Comparison of ENCODE assay signal across 21 cellular contexts in the genomic region with DNA sequence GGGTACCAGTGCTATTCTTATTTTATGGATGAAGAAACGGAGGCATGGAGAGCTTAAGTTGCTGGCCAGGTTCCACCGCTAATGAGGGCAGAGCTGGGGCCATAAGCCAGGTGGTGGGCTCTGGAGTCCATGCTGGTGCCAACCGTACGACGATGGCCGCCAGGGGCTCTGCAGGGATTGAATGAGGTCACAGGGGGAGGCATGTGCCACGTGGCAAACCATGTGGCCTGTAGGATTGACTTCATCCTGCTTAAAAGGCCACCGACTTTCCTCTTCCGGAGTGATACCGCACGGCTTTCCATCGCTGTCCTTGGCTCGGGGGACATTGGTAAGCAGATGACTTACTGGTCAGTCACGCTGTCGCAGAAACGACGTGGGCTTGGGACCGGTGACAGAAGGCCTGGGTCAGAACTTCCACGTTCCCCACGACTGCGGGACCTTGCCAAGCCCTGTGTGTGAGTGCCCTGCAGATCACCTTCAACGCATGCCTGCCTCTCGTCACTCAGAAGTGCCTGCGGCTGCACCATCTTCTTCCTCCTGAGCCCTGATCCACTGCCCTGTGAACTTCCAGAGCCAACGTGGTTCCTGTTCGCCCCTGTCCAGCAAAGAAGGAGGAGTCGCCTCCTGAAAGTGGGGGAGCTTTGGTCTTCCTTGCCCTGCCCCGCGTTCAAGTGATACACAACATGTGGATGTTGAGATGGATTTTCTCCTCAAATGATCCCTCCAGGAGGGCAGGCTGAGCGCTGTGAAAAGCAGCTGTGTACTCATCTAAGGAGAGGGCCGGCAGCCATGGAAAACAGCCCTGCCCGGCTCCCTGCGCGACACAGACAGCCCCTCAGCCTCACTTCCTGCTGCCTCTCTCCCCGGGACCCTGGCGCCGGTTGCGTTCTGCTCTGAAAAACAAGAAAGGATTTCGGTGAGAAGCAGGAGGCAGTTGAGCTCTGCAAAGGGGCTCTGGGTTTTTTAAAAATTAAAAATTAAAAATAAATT.
DNase-seq lines count a peak whose midpoint lies in the region; ATAC-seq and TF ChIP-seq lines count a peak whose summit lies in the region.
"Had no signal": no experiment of that assay in that cellular context is flagged by ENCODE, and none has a peak within 500 bp of the region (broad histone marks: within the 10 kb centered on the region; RNA-seq: fewer than 3 reads in every experiment).

No MANE protein-coding gene starts in this region.

- H3K36me3 ChIP-seq in neuronal stem cell (replicated peaks in 1 of 2; ENCODE audit: control insufficient read depth in 2 of 2, insufficient read depth in 2 of 2, low read length in 2 of 2) (no peaks in the 10 kb centered on the region), upper lobe of right lung (no peaks in the 10 kb centered on the region)
- H3K36me3 ChIP-seq: BE2C had no signal

- no peak for ATAC-seq in upper lobe of right lung

- H3K27me3 Mint-ChIP-seq in activated CD4-positive, alpha-beta T cell treated with anti-CD3 and anti-CD28 coated beads, Interleukin-2, amount 10 ng/mL, durations not matched to agents 7 days and 5 days, result peaks cover 2% of the 10 kb centered on the region
- no peaks in the 10 kb centered on the region for H3K27me3 Mint-ChIP-seq in chondrocyte (ENCODE audit: low read depth)
- H3K27me3 Mint-ChIP-seq: CD4-positive, alpha-beta T cell had no signal

- no peak overlapping the region for H2BK5ac ChIP-seq in neuronal stem cell (ENCODE audit: low read length)

- peak overlapping the region; percentile 32 for H2BK15ac ChIP-seq in neuronal stem cell (ENCODE audit: low read length)

- no peak overlapping the region for H2AFZ ChIP-seq in neuronal stem cell (ENCODE audit: low read length)

- no peak overlapping the region for H3K4ac ChIP-seq in neuronal stem cell (ENCODE audit: low read length)

- no peak overlapping the region for H3K23ac ChIP-seq in neuronal stem cell (ENCODE audit: low read depth, low read length, poor library complexity)

- TF ChIP-seq CTCF in chondrocyte (IDR thresholded peaks at IDR 0.05), result no peak
- no peak for TF ChIP-seq CTCF in upper lobe of right lung (IDR thresholded peaks at IDR 0.05)

- no peaks in the 10 kb centered on the region for H3K9me3 ChIP-seq in neuronal stem cell (replicated peaks in 1 of 2; ENCODE audit: control insufficient read depth in 2 of 2, insufficient read depth in 1 of 2, low read depth in 1 of 2, low read length in 2 of 2)
- H3K9me3 ChIP-seq in upper lobe of right lung, result no peaks in the 10 kb centered on the region
- H3K9me3 ChIP-seq: BE2C had no signal

- H3K79me1 ChIP-seq in neuronal stem cell (ENCODE audit: low read depth, low read length), result no peaks in the 10 kb centered on the region

- no peak overlapping the region for H2BK120ac ChIP-seq in neuronal stem cell (ENCODE audit: low read depth, low read length)

- no peak overlapping the region for H3K14ac ChIP-seq in neuronal stem cell (ENCODE audit: low read length)

- POLR2A ChIA-PET in activated CD4-positive, alpha-beta T cell treated with anti-CD3 and anti-CD28 coated beads, Interleukin-2, amount 10 ng/mL, durations not matched to agents 7 days and 5 days (lab: Charles Lee), result no interaction called here

- H3K18ac ChIP-seq in neuronal stem cell (ENCODE audit: low read length), result peak overlapping the region; percentile 45

- no peak overlapping the region for H3K4me3 Mint-ChIP-seq in activated CD4-positive, alpha-beta T cell treated with anti-CD3 and anti-CD28 coated beads, Interleukin-2, amount 10 ng/mL, durations not matched to agents 7 days and 5 days
- H3K4me3 Mint-ChIP-seq in chondrocyte (ENCODE audit: unreplicated experiment), result no peak overlapping the region
- H3K4me3 Mint-ChIP-seq: CD4-positive, alpha-beta T cell; IgD-negative memory B cell had no signal

- H3K4me1 ChIP-seq in neuronal stem cell (ENCODE audit: control insufficient read depth in 2 of 2, insufficient read depth in 1 of 2, low read depth in 1 of 2, low read length in 2 of 2) (no peaks in the 10 kb centered on the region), upper lobe of right lung (no peaks in the 10 kb centered on the region)
- H3K4me1 ChIP-seq: BE2C had no signal

- no peak overlapping the region for H3K4me3 ChIP-seq in neuronal stem cell (ENCODE audit: low read length in 2 of 2)
- no peak overlapping the region for H3K4me3 ChIP-seq in upper lobe of right lung

- no peak overlapping the region for H2BK12ac ChIP-seq in neuronal stem cell (ENCODE audit: low read length)

- H3K4me2 ChIP-seq in neuronal stem cell (ENCODE audit: insufficient read depth, low read length, poor library complexity, severe bottlenecking), result no peak overlapping the region

- intact Hi-C loops in upper lobe of right lung (cut with DNase I), result no loop called here

- DNase-seq in activated CD4-positive, alpha-beta T cell treated with anti-CD3 and anti-CD28 coated beads, Interleukin-2, amount 10 ng/mL, durations not matched to agents 7 days and 5 days, result no peak
- no peak for DNase-seq in activated CD4-positive, alpha-beta T cell treated with anti-CD3 and anti-CD28 coated beads, Interleukin-2, amount 50 U/mL, for 48 hours
- DNase-seq in chondrocyte (ENCODE audit: low spot score) (peak; percentile 66), neuronal stem cell (ENCODE audit: low spot score) (no peak), upper lobe of right lung (peak; percentile 58), nucleus accumbens (lab: John Stamatoyannopoulos, UW) (no peak), activated gamma-delta T cell treated with Interleukin-2 at 50 U/mL for 16 hours (no peak), OCI-M2 (lab: John Stamatoyannopoulos, UW; ENCODE audit: unreplicated experiment) (no peak)
- DNase-seq: 8988T; BE2C; Calu3; CD4-positive, alpha-beta T cell; HCEC 1CT; Kasumi-1; NCI-H187 treated with DMSO at 0.1 percent for 48 hours; NCI-H2171; NCI-H446; NCI-H69; OCI-M1; RPMI8226 had no signal

- peak overlapping the region; percentile 14 for H4K91ac ChIP-seq in neuronal stem cell (ENCODE audit: low read depth, low read length, poor library complexity)

- H3K27ac ChIP-seq in neuronal stem cell (replicated peaks; ENCODE audit: low read length) (no peak overlapping the region), upper lobe of right lung (no peak overlapping the region)

- no CpG with 5 or more reads among the region's 39 CpGs for WGBS in neuronal stem cell (ENCODE audit: extremely low coverage in 2 of 2, insufficient read length in 2 of 2, insufficient replicate concordance in 1 of 2), 2 donors

- CTCF ChIA-PET in activated CD4-positive, alpha-beta T cell treated with anti-CD3 and anti-CD28 coated beads, Interleukin-2, amount 10 ng/mL, durations not matched to agents 7 days and 5 days (lab: Charles Lee), result no interaction called here

- H3K9me3 Mint-ChIP-seq in activated CD4-positive, alpha-beta T cell treated with anti-CD3 and anti-CD28 coated beads, Interleukin-2, amount 10 ng/mL, durations not matched to agents 7 days and 5 days, result no peaks in the 10 kb centered on the region
- peaks cover 3% of the 10 kb centered on the region for H3K9me3 Mint-ChIP-seq in chondrocyte (ENCODE audit: low read depth)
- H3K9me3 Mint-ChIP-seq: CD4-positive, alpha-beta T cell had no signal

- H3K27ac Mint-ChIP-seq in activated CD4-positive, alpha-beta T cell treated with anti-CD3 and anti-CD28 coated beads, Interleukin-2, amount 10 ng/mL, durations not matched to agents 7 days and 5 days, result peak overlapping the region; percentile 1
- peak overlapping the region; percentile 27 for H3K27ac Mint-ChIP-seq in chondrocyte (ENCODE audit: unreplicated experiment)
- H3K27ac Mint-ChIP-seq: CD4-positive, alpha-beta T cell; IgD-negative memory B cell had no signal

- no peaks in the 10 kb centered on the region for H3K36me3 Mint-ChIP-seq in activated CD4-positive, alpha-beta T cell treated with anti-CD3 and anti-CD28 coated beads, Interleukin-2, amount 10 ng/mL, durations not matched to agents 7 days and 5 days (ENCODE audit: low read depth)
- H3K36me3 Mint-ChIP-seq in chondrocyte (ENCODE audit: low read depth), result peaks cover 9% of the 10 kb centered on the region

- no peak overlapping the region for H4K8ac ChIP-seq in neuronal stem cell (ENCODE audit: low read depth, low read length)

- no peaks in the 10 kb centered on the region for H3K27me3 ChIP-seq in neuronal stem cell (ENCODE audit: control insufficient read depth in 3 of 3, insufficient read depth in 3 of 3, low read depth in 1 of 3, low read length in 3 of 3)
- no peaks in the 10 kb centered on the region for H3K27me3 ChIP-seq in upper lobe of right lung
- H3K27me3 ChIP-seq: BE2C had no signal

- peak overlapping the region; percentile 53 for H2AK5ac ChIP-seq in neuronal stem cell (ENCODE audit: low read depth, low read length)

- H3K9ac ChIP-seq in neuronal stem cell (ENCODE audit: low read depth, low read length, poor library complexity), result no peak overlapping the region

- H3K4me1 Mint-ChIP-seq in activated CD4-positive, alpha-beta T cell treated with anti-CD3 and anti-CD28 coated beads, Interleukin-2, amount 10 ng/mL, durations not matched to agents 7 days and 5 days, result no peaks in the 10 kb centered on the region
- peaks cover 43% of the 10 kb centered on the region for H3K4me1 Mint-ChIP-seq in chondrocyte (ENCODE audit: low read depth)
- H3K4me1 Mint-ChIP-seq: IgD-negative memory B cell had no signal

Comparison
In these comparisons a context has a peak if more than half of its experiments do, and no peak if none do; other contexts are left out.
1. DNase-seq: peak in chondrocyte (single experiment) and upper lobe of right lung (single experiment); none in activated CD4-positive, alpha-beta T cell treated with anti-CD3 and anti-CD28 coated beads, Interleukin-2, amount 10 ng/mL, durations not matched to agents 7 days and 5 days (single experiment), activated CD4-positive, alpha-beta T cell treated with anti-CD3 and anti-CD28 coated beads, Interleukin-2, amount 50 U/mL, for 48 hours (0 of 2), neuronal stem cell (single experiment), nucleus accumbens (0 of 56), activated gamma-delta T cell treated with Interleukin-2 at 50 U/mL for 16 hours (single experiment) and OCI-M2 (single experiment).